In the genomic region with DNA sequence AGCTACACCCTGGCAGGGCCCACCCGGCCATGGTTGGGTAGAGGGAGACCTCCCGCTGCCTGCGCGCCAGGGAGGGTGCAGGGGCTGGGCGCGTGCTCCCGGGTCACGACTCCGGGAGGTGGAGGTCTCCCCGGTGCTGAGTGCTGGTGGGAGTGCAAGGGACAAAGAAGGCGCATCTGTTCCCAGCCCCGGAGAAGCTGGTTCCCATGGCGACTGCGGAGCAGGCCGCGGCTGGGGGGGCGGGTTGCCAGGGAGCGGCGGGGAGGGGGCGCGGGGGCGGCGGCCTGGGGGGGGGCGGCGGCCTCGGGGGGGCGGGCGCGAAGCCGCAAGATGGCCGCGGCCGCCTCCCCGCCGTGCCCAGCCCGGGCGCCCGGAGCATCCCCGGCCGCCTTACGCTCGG, we compare ENCODE assay signal across 9 cellular contexts. TPM values are rescaled to one million over a fixed set of nuclear protein-coding genes. Genes with fewer than 3 reads are reported as not detected.
A peak's percentile ranks its signal among the peaks of the same experiment; 100 is the strongest.
DNase-seq lines count a peak whose midpoint lies in the region; ATAC-seq and TF ChIP-seq lines count a peak whose summit lies in the region.
"Had no signal": no experiment of that assay in that cellular context is flagged by ENCODE, and none has a peak within 500 bp of the region (broad histone marks: within the 10 kb centered on the region; RNA-seq: fewer than 3 reads in every experiment).

No MANE protein-coding gene starts in this region.

- peaks cover 30% of the 10 kb centered on the region for H3K79me1 ChIP-seq in mesenchymal stem cell (replicated peaks; ENCODE audit: low read length, poor library complexity, severe bottlenecking)

- H2AFZ ChIP-seq in HCT116 (ENCODE audit: low read depth, low read length, poor library complexity, severe bottlenecking), result no peak overlapping the region
- peak overlapping the region; percentile 72 for H2AFZ ChIP-seq in mesenchymal stem cell (ENCODE audit: low read depth, low read length)

- peaks cover 8% of the 10 kb centered on the region for H3K36me3 ChIP-seq in A673 (ENCODE audit: insufficient read depth, low read length, poor library complexity, severe bottlenecking)
- H3K36me3 ChIP-seq in HCT116 (ENCODE audit: control insufficient read depth in 1 of 2, insufficient read depth in 2 of 2, low read length in 2 of 2), result peaks cover 3 to 16% of the 10 kb centered on the region in 2 experiments; a peak in 3 of 4 replicates
- H3K36me3 ChIP-seq in brain microvascular endothelial cell (replicated peaks), result peaks cover 27% of the 10 kb centered on the region
- H3K36me3 ChIP-seq in mesenchymal stem cell (ENCODE audit: control insufficient read depth in 1 of 2, insufficient read depth in 2 of 2, low read depth in 1 of 2, low read length in 2 of 2), result peaks cover 19 to 41% of the 10 kb centered on the region in 2 experiments

- H3K79me2 ChIP-seq in HCT116 (ENCODE audit: insufficient read depth, low read length), result peaks cover 22% of the 10 kb centered on the region; the same call in 1 of the 2 replicates

- H3K18ac ChIP-seq in mesenchymal stem cell (ENCODE audit: low read depth in 1 of 2, low read length in 2 of 2), result peak overlapping the region in 1 of 2 experiments; percentile 97

- H2AK5ac ChIP-seq in mesenchymal stem cell (ENCODE audit: low read length, severe bottlenecking), result peak overlapping the region; percentile 24

- H3K4me3 ChIP-seq in A673 (ENCODE audit: low read depth, low read length, poor library complexity, severe bottlenecking) (peak overlapping the region; percentile 86), HCT116 (replicated peaks in 1 of 2; ENCODE audit: low read depth in 1 of 2, low read length in 2 of 2) (peak overlapping the region; percentile 83 to 96), brain microvascular endothelial cell (ENCODE audit: low read depth, low read length) (peak overlapping the region; percentile 72), mesenchymal stem cell (ENCODE audit: insufficient read depth in 1 of 2, low read depth in 1 of 2, low read length in 2 of 2) (peak overlapping the region; percentile 78 to 81)

- H3K27me3 ChIP-seq in A673 (replicated peaks; ENCODE audit: insufficient read depth, low read depth, low read length, poor library complexity), result no peaks in the 10 kb centered on the region
- H3K27me3 ChIP-seq in HCT116 (ENCODE audit: insufficient read depth, low read length), result no peaks in the 10 kb centered on the region
- H3K27me3 ChIP-seq in brain microvascular endothelial cell (replicated peaks), result no peaks in the 10 kb centered on the region
- no peaks in the 10 kb centered on the region for H3K27me3 ChIP-seq in mesenchymal stem cell (ENCODE audit: control insufficient read depth in 1 of 2, insufficient read depth in 1 of 2, low read length in 2 of 2)

- 45% methylated on average over 8 of the region's 42 CpGs for WGBS in mesenchymal stem cell

- BruUV-seq in A673 (replicated peaks; lab: Mats Ljungman, UMichigan), result no TSS peak
- BruUV-seq in HCT116 (replicated peaks; lab: Mats Ljungman, UMichigan), result no TSS peak

- intact Hi-C loops in A673 (cut with micrococcal nuclease; ENCODE audit: unreplicated experiment), result no loop called here
- intact Hi-C loops in HCT116 (cut with micrococcal nuclease), result no loop called here
- intact Hi-C loops in left colon (cut with DNase I, micrococcal nuclease), result no loop called here

- RAD21 ChIA-PET in HCT116 (lab: Charles Lee; ENCODE audit: low non-redundant PET in 1 of 2, low total read pairs in 2 of 2, uncharacterized antibody in 2 of 2, unreplicated experiment in 2 of 2), result no interaction called here

- peak overlapping the region in 1 of 2 experiments; percentile 68 for H3K14ac ChIP-seq in mesenchymal stem cell (ENCODE audit: low read length in 2 of 2)

- TF ChIP-seq RAD21 in HCT116 (IDR thresholded peaks at IDR 0.05; ENCODE audit: low read depth), result no peak

- H3K4me1 ChIP-seq in A673 (ENCODE audit: insufficient read depth, low read length, poor library complexity, severe bottlenecking) (peaks cover 24% of the 10 kb centered on the region), HCT116 (ENCODE audit: control insufficient read depth in 1 of 2, insufficient read depth in 2 of 2, low read length in 2 of 2) (peaks cover 30 to 58% of the 10 kb centered on the region in 2 experiments), mesenchymal stem cell (ENCODE audit: control insufficient read depth, insufficient read depth, low read depth, low read length) (peaks cover 52% of the 10 kb centered on the region)

- no peaks in the 10 kb centered on the region for H3K9me2 ChIP-seq in HCT116 (ENCODE audit: insufficient read depth)

- no peak for TF ChIP-seq CTCF in A673 (conservative IDR thresholded peaks at IDR 0.05; ENCODE audit: low read depth, low read length)
- TF ChIP-seq CTCF in HCT116 (IDR thresholded peaks at IDR 0.05 in 2 of 3, conservative IDR thresholded peaks at IDR 0.05 in 1 of 3; ENCODE audit: borderline replicate concordance in 1 of 3, insufficient read depth in 1 of 3, low read depth in 2 of 3, low read length in 2 of 3), result no peak
- no peak for TF ChIP-seq CTCF in brain microvascular endothelial cell (IDR thresholded peaks at IDR 0.05; ENCODE audit: low read depth, low read length, missing control alignments)

- ATAC-seq in HCT116 (no peak), left colon (no peak)

- H3K9ac ChIP-seq in HCT116 (ENCODE audit: low read length), result peak overlapping the region; percentile 95
- peak overlapping the region; percentile 80 for H3K9ac ChIP-seq in mesenchymal stem cell (ENCODE audit: low read length)

- H2BK15ac ChIP-seq in mesenchymal stem cell (ENCODE audit: low read depth, poor library complexity, severe bottlenecking), result no peak overlapping the region

- H4K8ac ChIP-seq in mesenchymal stem cell (ENCODE audit: low read length), result peak overlapping the region; percentile 48

- DNase-seq in A673 (ENCODE audit: low spot score), result no peak
- DNase-seq in HCT116 (ENCODE audit: low read depth, low spot score), result no peak
- DNase-seq in brain microvascular endothelial cell, result no peak
- DNase-seq in mesenchymal stem cell, result no peak
- DNase-seq in kidney tubule cell (ENCODE audit: low spot score), result no peak
- DNase-seq in left colon, result no peak
- DNase-seq in cortex of kidney (lab: John Stamatoyannopoulos, UW), result no peak
- no peak for DNase-seq in T-helper 2 cell
- DNase-seq: activated CD4-positive, alpha-beta T cell treated with anti-CD3 and anti-CD28 coated beads for 4 hours had no signal

- POLR2A ChIA-PET in A673 (lab: Charles Lee; ENCODE audit: low non-redundant PET), result interaction anchor here (0.6 kb wide), 1 partner anchor 33 kb away, joined by 4 read pairs; no protein-coding TSS in a partner anchor
- POLR2A ChIA-PET in HCT116 (lab: Charles Lee), result interaction anchor here (0.9 kb wide), 1 partner anchor 9 kb away, joined by 3 read pairs; no protein-coding TSS in a partner anchor

- H4K91ac ChIP-seq in mesenchymal stem cell (ENCODE audit: low read length), result no peak overlapping the region

- peak overlapping the region in 1 of 2 experiments; percentile 77 for H2BK12ac ChIP-seq in mesenchymal stem cell (ENCODE audit: low read length in 2 of 2)

- H3K27ac ChIP-seq in A673 (ENCODE audit: low read depth, low read length, poor library complexity, severe bottlenecking), result no peak overlapping the region
- H3K27ac ChIP-seq in HCT116 (ENCODE audit: low read depth, low read length), result peak overlapping the region; percentile 94
- H3K27ac ChIP-seq in brain microvascular endothelial cell, result no peak overlapping the region
- peak overlapping the region; percentile 51 for H3K27ac ChIP-seq in mesenchymal stem cell (ENCODE audit: low read length, poor library complexity, severe bottlenecking)

- no peaks in the 10 kb centered on the region for H4K20me1 ChIP-seq in HCT116 (ENCODE audit: insufficient read depth)

- in situ Hi-C loops in brain microvascular endothelial cell (cut with HindIII; ENCODE audit: low pct_ligation_motif_present, low sequenced_read_pairs), result loop anchor here (25.0 kb wide), 1 partner anchor 124 kb away; a partner anchor contains a TSS

- TF ChIP-seq POLR2A in HCT116 (IDR thresholded peaks at IDR 0.05; ENCODE audit: borderline replicate concordance, extremely low read depth, insufficient read depth, insufficient read length), result no peak

- H3K9me3 ChIP-seq in A673 (ENCODE audit: low read depth, low read length, poor library complexity, severe bottlenecking) (no peaks in the 10 kb centered on the region), HCT116 (ENCODE audit: control insufficient read depth in 1 of 2, insufficient read depth in 1 of 2, low read depth in 1 of 2, low read length in 2 of 2) (no peaks in the 10 kb centered on the region), mesenchymal stem cell (ENCODE audit: control insufficient read depth, low read length) (no peaks in the 10 kb centered on the region)

- no peak overlapping the region for H2BK5ac ChIP-seq in mesenchymal stem cell (ENCODE audit: low read depth, low read length, poor library complexity, severe bottlenecking)

- H3K4me2 ChIP-seq in HCT116 (ENCODE audit: low read length), result peak overlapping the region; percentile 94
- H3K4me2 ChIP-seq in mesenchymal stem cell (ENCODE audit: low read length, poor library complexity, severe bottlenecking), result peak overlapping the region; percentile 96

- CTCF ChIA-PET in A673 (lab: Charles Lee) (no interaction called here), HCT116 (lab: Charles Lee) (no interaction called here)

- H3K23ac ChIP-seq in mesenchymal stem cell (ENCODE audit: low read length in 2 of 2), result peak overlapping the region in 1 of 2 experiments; percentile 90

- peak overlapping the region; percentile 24 for H2BK120ac ChIP-seq in mesenchymal stem cell (ENCODE audit: low read depth, low read length)

- peak overlapping the region; percentile 9 to 92 for H3K4ac ChIP-seq in mesenchymal stem cell (ENCODE audit: low read depth in 1 of 2, low read length in 2 of 2)

RNA-seq across cellular contexts. Expression of a gene that starts 1.2 kb away (rescaled TPM):
- 13.3 and 15.0 TPM in 2 replicates for total RNA-seq in A673 (2021)
- total RNA-seq in HCT116 (2021; ENCODE audit: unreplicated experiment), result 23.8 TPM
- polyA plus RNA-seq in HCT116 (2012), result 11.1 and 11.8 TPM in 2 replicates
- polyA plus RNA-seq in mesenchymal stem cell (2013, experiment 1 of 2), result 8.1 TPM
- 8.0 TPM for polyA plus RNA-seq in mesenchymal stem cell (2013, experiment 2 of 2)
- total RNA-seq in left colon, result under 1 TPM; 0.21 to 0.50 TPM

RNA-seq across cellular contexts. Expression of a gene that starts 5.0 kb away (rescaled TPM):
- 237 and 250 TPM in 2 replicates for total RNA-seq in A673 (2021)
- 428 TPM for total RNA-seq in HCT116 (2021; ENCODE audit: unreplicated experiment)
- polyA plus RNA-seq in HCT116 (2012), result 468 and 508 TPM in 2 replicates
- polyA plus RNA-seq in mesenchymal stem cell (2013, experiment 1 of 2), result 121 TPM
- polyA plus RNA-seq in mesenchymal stem cell (2013, experiment 2 of 2), result 127 TPM
- 100 to 1,000 TPM; 341 to 530 TPM for total RNA-seq in left colon

RNA-seq across cellular contexts. Expression of a gene that starts 11.8 kb away (rescaled TPM):
- 156 and 169 TPM in 2 replicates for total RNA-seq in A673 (2021)
- total RNA-seq in HCT116 (2021; ENCODE audit: unreplicated experiment), result 146 TPM
- 63.2 and 79.4 TPM in 2 replicates for polyA plus RNA-seq in HCT116 (2012)
- polyA plus RNA-seq in mesenchymal stem cell (2013, experiment 1 of 2), result 58.6 TPM
- 58.0 TPM for polyA plus RNA-seq in mesenchymal stem cell (2013, experiment 2 of 2)
- 100 to 1,000 TPM; 202 to 276 TPM for total RNA-seq in left colon

RNA-seq across cellular contexts. Expression of a gene that starts 31.0 kb away (rescaled TPM):
- total RNA-seq in A673 (2021) (64.9 and 73.2 TPM in 2 replicates), HCT116 (2021; ENCODE audit: unreplicated experiment) (86.9 TPM), left colon (10 to 100 TPM; 71.8 to 91.8 TPM)
- 67.3 and 71.4 TPM in 2 replicates for polyA plus RNA-seq in HCT116 (2012)
- 31.4 TPM for polyA plus RNA-seq in mesenchymal stem cell (2013, experiment 1 of 2)
- polyA plus RNA-seq in mesenchymal stem cell (2013, experiment 2 of 2), result 31.8 TPM

RNA-seq across cellular contexts. Expression of a gene that starts 32.6 kb away (rescaled TPM):
- total RNA-seq in A673 (2021) (287 and 386 TPM in 2 replicates), HCT116 (2021; ENCODE audit: unreplicated experiment) (276 TPM), left colon (100 to 1,000 TPM; 220 to 267 TPM)
- polyA plus RNA-seq in HCT116 (2012), result 398 and 405 TPM in 2 replicates
- 118 TPM for polyA plus RNA-seq in mesenchymal stem cell (2013, experiment 1 of 2)
- 120 TPM for polyA plus RNA-seq in mesenchymal stem cell (2013, experiment 2 of 2)

Comparison
In these comparisons a context has a peak if more than half of its experiments do, and no peak if none do; other contexts are left out.
1. H3K27ac ChIP-seq: peak in HCT116 (single experiment) and mesenchymal stem cell (single experiment); none in A673 (single experiment) and brain microvascular endothelial cell (single experiment).
2. Peak in every context shown above with its lines, with median percentiles within 50 percentile points of each other: H3K4me3 ChIP-seq.